1 cellular context compared by ENCODE assay signal in genomic region chr14:72237722-72238666, GRCh38.
A peak's percentile ranks its signal among the peaks of the same experiment; 100 is the strongest.
TF ChIP-seq lines count a peak whose summit lies in the region.

No MANE protein-coding gene starts in this region.

TF ChIP-seq in GM12878, 131 proteins besides CTCF, POLR2A, EP300 and RAD21 (continued from another document and continues in another):
- TF ChIP-seq ZBTB40 (IDR thresholded peaks at IDR 0.05; ENCODE audit: borderline replicate concordance) (no peak), HDGF (IDR thresholded peaks at IDR 0.05) (no peak), PAX8 (IDR thresholded peaks at IDR 0.05) (no peak), SP1 (IDR thresholded peaks at IDR 0.05; ENCODE audit: low read depth, low read length) (no peak), USF1 (IDR thresholded peaks at IDR 0.05; ENCODE audit: borderline replicate concordance, extremely low read length, insufficient read depth, low read depth, low read length) (no peak), ETV6 (conservative IDR thresholded peaks at IDR 0.05 in 1 of 2, IDR thresholded peaks at IDR 0.05 in 1 of 2; ENCODE audit: borderline replicate concordance in 1 of 2, low read depth in 1 of 2) (no peak), JUNB (IDR thresholded peaks at IDR 0.05) (no peak), MXI1 (IDR thresholded peaks at IDR 0.05; ENCODE audit: low read depth, low read length) (no peak), CREM (IDR thresholded peaks at IDR 0.05; ENCODE audit: low read depth) (no peak), ATF3 (IDR thresholded peaks at IDR 0.05; ENCODE audit: borderline replicate concordance, extremely low read depth, low read depth, low read length) (no peak), MEF2B (IDR thresholded peaks at IDR 0.05; ENCODE audit: partially characterized antibody, poor library complexity, severe bottlenecking) (peak; percentile 22), NFYA (IDR thresholded peaks at IDR 0.05; ENCODE audit: borderline replicate concordance, low read depth, low read length) (no peak), PML (IDR thresholded peaks at IDR 0.05; ENCODE audit: low read length) (no peak), RCOR1 (conservative IDR thresholded peaks at IDR 0.05; ENCODE audit: low read depth, low read length) (no peak), TCF7 (IDR thresholded peaks at IDR 0.05; ENCODE audit: borderline replicate concordance) (0 out of 2 replicates have a peak, but pooled peaks have one; percentile 49), ASH2L (IDR thresholded peaks at IDR 0.05; ENCODE audit: borderline replicate concordance, low read depth) (no peak), TCF12 (IDR thresholded peaks at IDR 0.05; ENCODE audit: low read depth, low read length) (no peak), MLLT1 (IDR thresholded peaks at IDR 0.05) (no peak), BCLAF1 (IDR thresholded peaks at IDR 0.05) (no peak), CBX3 (IDR thresholded peaks at IDR 0.05; ENCODE audit: borderline replicate concordance, low read depth) (no peak), HSF1 (IDR thresholded peaks at IDR 0.05; ENCODE audit: low read depth, low read length) (no peak), YY1 (IDR thresholded peaks at IDR 0.05; ENCODE audit: low read depth, low read length) (no peak), MEF2A (IDR thresholded peaks at IDR 0.05; ENCODE audit: insufficient read depth, low read depth, low read length) (no peak), SUZ12 (IDR thresholded peaks at IDR 0.05; ENCODE audit: unreplicated experiment) (no peak), RELB (IDR thresholded peaks at IDR 0.05; ENCODE audit: low read depth) (0 out of 2 replicates have a peak, but pooled peaks have one; percentile 24), CEBPB (IDR thresholded peaks at IDR 0.05; ENCODE audit: borderline replicate concordance in 1 of 2, low read depth in 2 of 2, low read length in 2 of 2) (no peak), ZNF207 (IDR thresholded peaks at IDR 0.05; ENCODE audit: borderline replicate concordance) (no peak), PRDM15 (CRISPR knock-in tag; IDR thresholded peaks at IDR 0.05) (no peak), NFIC (IDR thresholded peaks at IDR 0.05; ENCODE audit: low read depth, low read length) (no peak), ZZZ3 (IDR thresholded peaks at IDR 0.05; ENCODE audit: control insufficient read depth, insufficient read length, low read depth) (no peak), CREB1 (IDR thresholded peaks at IDR 0.05; ENCODE audit: low read depth) (no peak), POLR2AphosphoS5 (IDR thresholded peaks at IDR 0.05; ENCODE audit: low read length) (no peak), BRCA1 (IDR thresholded peaks at IDR 0.05; ENCODE audit: low read depth, low read length) (no peak), ZNF592 (IDR thresholded peaks at IDR 0.05) (no peak), KAT2A (conservative IDR thresholded peaks at IDR 0.05; ENCODE audit: control insufficient read depth, low read depth, low read length) (no peak), USF2 (IDR thresholded peaks at IDR 0.05; ENCODE audit: borderline replicate concordance, low read depth, low read length) (no peak), ZNF24 (IDR thresholded peaks at IDR 0.05) (no peak)
